ENCODE assay signal across 17 cellular contexts in genomic region chr20:40438161-40438835, GRCh38.
"Had no signal": no experiment of that assay in that cellular context is flagged by ENCODE, and none has a peak within 500 bp of the region (broad histone marks: within the 10 kb centered on the region; RNA-seq: fewer than 3 reads in every experiment).

No MANE protein-coding gene starts in this region.

- H3K27ac ChIP-seq: adrenal gland, gastrocnemius medialis, lower lobe of right lung, SJSA1, stomach had no signal

- DNase-seq: activated CD4-positive, alpha-beta T cell treated with anti-CD3 and anti-CD28 coated beads, Interleukin-2, amount 50 U/mL, for 48 hours; activated gamma-delta T cell treated with Interleukin-2 at 50 U/mL for 16 hours; adrenal gland; effector memory CD8-positive, alpha-beta T cell; gastrocnemius medialis; left colon; lower lobe of right lung; nucleus accumbens; stimulated activated CD4-positive, alpha-beta T cell treated with anti-CD3 and anti-CD28 coated beads, Interleukin-15, amount 100 ng/mL, for 24 hours; stimulated activated CD4-positive, alpha-beta T cell treated with anti-CD3 and anti-CD28 coated beads, Interleukin-2, amount 100 ng/mL, for 48 hours; stomach; T-helper 2 cell had no signal

- H3K4me3 ChIP-seq: adrenal gland, gastrocnemius medialis, lower lobe of right lung, SJSA1, skin epidermis, stomach had no signal

- H3K9me3 ChIP-seq: adrenal gland, gastrocnemius medialis, lower lobe of right lung, SJSA1, stomach had no signal

- H3K4me1 ChIP-seq: adrenal gland, gastrocnemius medialis, SJSA1, stomach had no signal

- H3K27me3 ChIP-seq: adrenal gland, gastrocnemius medialis, SJSA1, stomach had no signal

- H3K36me3 ChIP-seq: adrenal gland, gastrocnemius medialis, lower lobe of right lung, SJSA1, stomach had no signal

- ATAC-seq: activated naive CD4-positive, alpha-beta T cell treated with anti-CD3 and anti-CD28 coated beads, Interleukin-2, amount 50 U/mL, for 72 hours; effector memory CD8-positive, alpha-beta T cell; gastrocnemius medialis; left colon; lower lobe of right lung; natural killer cell treated with Interleukin-12 subunit alpha and Interleukin-12 subunit beta and Interleukin-15 and Interleukin-18, amount 100 ng/mL, for 72 hours; stimulated activated effector memory CD8-positive, alpha-beta T cell treated with anti-CD3 and anti-CD28 coated beads, Interleukin-12 subunit alpha, Interleukin-12 subunit beta, amount 100 ng/mL, for 72 hours had no signal
